In genomic region chr15:75299311-75299688, GRCh38 we compare ENCODE assay signal across 8 cellular contexts. TPM values are rescaled to one million over a fixed set of nuclear protein-coding genes. Genes with fewer than 3 reads are reported as not detected.
A peak's percentile ranks its signal among the peaks of the same experiment; 100 is the strongest.
DNase-seq lines count a peak whose midpoint lies in the region; TF ChIP-seq lines count a peak whose summit lies in the region.
"Not testable (repeated sequence)": the region's sequence is repeated elsewhere in the genome, so short reads cannot be mapped to it uniquely, and the experiment has no call there.

No MANE protein-coding gene starts in this region.

- TF ChIP-seq CTCF in HFF-Myc (IDR thresholded peaks at IDR 0.05; ENCODE audit: low read depth, low read length, missing control alignments) (peak; percentile 38), cardiac fibroblast (IDR thresholded peaks at IDR 0.05; ENCODE audit: low read depth, low read length) (peak; percentile 26), right atrium auricular region (IDR thresholded peaks at IDR 0.05) (peak; percentile 31 to 67), prostate gland (IDR thresholded peaks at IDR 0.05) (peak in 2 of 4 experiments; percentile 20 to 29)

- H3K9me3 Mint-ChIP-seq in CD8-positive, alpha-beta memory T cell: not testable (repeated sequence)

- not testable (repeated sequence) for H3K27ac Mint-ChIP-seq in CD8-positive, alpha-beta memory T cell

- CTCF ChIA-PET in CD8-positive, alpha-beta memory T cell (lab: Charles Lee): not testable (repeated sequence)

- not testable (repeated sequence) for H3K4me3 ChIP-seq in CD8-positive, alpha-beta memory T cell (ENCODE audit: low read length); HFF-Myc (replicated peaks; ENCODE audit: low read depth, low read length); cardiac fibroblast (replicated peaks in 1 of 2; ENCODE audit: low read depth in 2 of 2, low read length in 2 of 2); right atrium auricular region; prostate gland

- not testable (repeated sequence) for H3K27ac ChIP-seq in CD8-positive, alpha-beta memory T cell (ENCODE audit: low read depth, low read length); right atrium auricular region; prostate gland

- H3K36me3 ChIP-seq in CD8-positive, alpha-beta memory T cell (ENCODE audit: insufficient read depth, low read length); right atrium auricular region; prostate gland: not testable (repeated sequence)

- H3K27me3 ChIP-seq in CD8-positive, alpha-beta memory T cell (ENCODE audit: insufficient read depth, low read length, poor library complexity, severe bottlenecking); right atrium auricular region; prostate gland (replicated peaks; ENCODE audit: insufficient read depth): not testable (repeated sequence)

- POLR2A ChIA-PET in CD8-positive, alpha-beta memory T cell (lab: Charles Lee): not testable (repeated sequence)

- WGBS in prostate gland: no CpG with 5 or more reads among the region's 6 CpGs

- H3K27me3 Mint-ChIP-seq in CD8-positive, alpha-beta memory T cell: not testable (repeated sequence)

- not testable (repeated sequence) for TF ChIP-seq POLR2A in prostate gland (IDR thresholded peaks at IDR 0.05)

- peak; percentile 43 to 70 (median 49) for DNase-seq in CD8-positive, alpha-beta memory T cell
- DNase-seq in HFF-Myc (ENCODE audit: extremely low read depth, low read depth); cardiac fibroblast (ENCODE audit: low read depth in 2 of 2): not testable (repeated sequence)
- DNase-seq in T-helper 1 cell (peak in 4 of 5 donors; percentile 23 to 51 (median 40)), activated T-cell treated with anti-CD3 and anti-CD28 coated beads for 4 hours (peak; percentile 51), right atrium auricular region (ENCODE audit: low spot score) (peak; percentile 62), prostate gland (ENCODE audit: low spot score) (peak; percentile 32)
- DNase-seq in stimulated activated CD8-positive, alpha-beta memory T cell treated with anti-CD3 and anti-CD28 coated beads, Interleukin-7, amount 100 ng/mL, for 1 hour (ENCODE audit: low read depth in 2 of 2): peak; percentile 31 to 43

- not testable (repeated sequence) for H3K4me3 Mint-ChIP-seq in CD8-positive, alpha-beta memory T cell

- H3K9me3 ChIP-seq in CD8-positive, alpha-beta memory T cell (ENCODE audit: low read length); right atrium auricular region; prostate gland: not testable (repeated sequence)

- not testable (repeated sequence) for H3K36me3 Mint-ChIP-seq in CD8-positive, alpha-beta memory T cell

- intact Hi-C loops in prostate gland (cut with DNase I): not testable (repeated sequence)

- not testable (repeated sequence) for H3K4me1 ChIP-seq in CD8-positive, alpha-beta memory T cell (ENCODE audit: insufficient read depth, low read length); right atrium auricular region; prostate gland (replicated peaks)

- H3K4me1 Mint-ChIP-seq in CD8-positive, alpha-beta memory T cell: not testable (repeated sequence)

RNA-seq across cellular contexts. Expression of gene GOLGA6D, which starts 16.7 kb away (rescaled TPM):
- not detected for total RNA-seq in CD8-positive, alpha-beta memory T cell
- not detected for polyA plus RNA-seq in CD8-positive, alpha-beta memory T cell
- total RNA-seq in right atrium auricular region: not detected
- not detected for total RNA-seq in prostate gland

RNA-seq across cellular contexts. Expression of gene COMMD4, which starts 36.6 kb away (rescaled TPM):
- 100 to 1,000 TPM; 102 to 110 TPM for total RNA-seq in CD8-positive, alpha-beta memory T cell
- 47.8 TPM for polyA plus RNA-seq in CD8-positive, alpha-beta memory T cell
- total RNA-seq in right atrium auricular region (10 to 100 TPM; 47.2 to 52.4 TPM), prostate gland (100 to 1,000 TPM; 100 to 116 TPM)

RNA-seq across cellular contexts. Expression of gene GOLGA6C, which starts 41.2 kb away (rescaled TPM):
- not detected for total RNA-seq in CD8-positive, alpha-beta memory T cell
- polyA plus RNA-seq in CD8-positive, alpha-beta memory T cell: not detected
- total RNA-seq in right atrium auricular region (not detected), prostate gland (1 to 10 TPM in 1 of 2 donors, not detected in 1; 1.5 TPM)

RNA-seq across cellular contexts. Expression of gene NEIL1, which starts 47.5 kb away (rescaled TPM):
- 1 to 10 TPM; 2.0 to 2.3 TPM for total RNA-seq in CD8-positive, alpha-beta memory T cell
- polyA plus RNA-seq in CD8-positive, alpha-beta memory T cell: 2.9 TPM
- 10 to 100 TPM in 1 of 2 donors, 1 to 10 TPM in 1; 6.0 to 11.7 TPM for total RNA-seq in right atrium auricular region
- 10 to 100 TPM; 46.0 to 79.5 TPM for total RNA-seq in prostate gland
